In the genomic region with DNA sequence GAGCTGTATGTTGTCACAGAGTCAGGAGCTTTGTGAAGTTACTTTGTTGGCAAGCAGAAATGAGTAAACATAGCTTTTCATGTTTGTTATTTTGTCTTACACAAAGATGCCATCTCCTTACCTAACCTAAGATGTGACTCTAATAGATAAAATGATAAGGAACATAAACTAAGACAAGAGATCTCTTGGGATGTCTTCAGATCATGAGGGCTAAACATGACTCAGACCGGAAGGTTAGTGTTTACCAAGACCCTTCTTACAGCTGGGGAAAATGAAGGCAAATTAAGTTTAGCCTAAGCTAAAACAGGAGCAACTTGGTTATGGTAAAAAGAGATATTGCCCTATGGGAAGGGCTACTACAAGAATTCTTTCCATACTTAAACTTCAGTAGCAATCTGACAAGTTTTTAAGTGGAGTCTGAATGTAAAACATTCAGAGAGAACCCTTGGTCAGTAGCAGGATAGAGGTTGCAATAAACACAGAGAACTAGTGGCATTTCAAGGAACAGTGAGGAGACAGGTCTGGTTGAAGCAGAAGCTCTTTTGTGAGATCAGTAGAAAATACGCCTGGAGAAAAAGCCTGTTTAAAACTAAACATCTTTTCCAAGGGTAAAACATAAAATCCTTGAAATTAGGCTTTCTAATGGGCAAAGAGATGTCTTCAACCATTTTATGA, we compare ENCODE assay signal across 8 cellular contexts. TPM values are rescaled to one million over a fixed set of nuclear protein-coding genes. Genes with fewer than 3 reads are reported as not detected.
A peak's percentile ranks its signal among the peaks of the same experiment; 100 is the strongest.
DNase-seq lines count a peak whose midpoint lies in the region; ATAC-seq and TF ChIP-seq lines count a peak whose summit lies in the region.

No MANE protein-coding gene starts in this region.

- H3K4ac ChIP-seq in mesenchymal stem cell (ENCODE audit: low read depth in 1 of 2, low read length in 2 of 2), result no peak overlapping the region

- no peaks in the 10 kb centered on the region for H3K79me1 ChIP-seq in mesenchymal stem cell (replicated peaks; ENCODE audit: low read length, poor library complexity, severe bottlenecking)

- H3K14ac ChIP-seq in mesenchymal stem cell (ENCODE audit: low read length in 2 of 2), result no peak overlapping the region

- H2BK12ac ChIP-seq in mesenchymal stem cell (ENCODE audit: low read length in 2 of 2), result no peak overlapping the region

- H4K8ac ChIP-seq in mesenchymal stem cell (ENCODE audit: low read length), result no peak overlapping the region

- no peak overlapping the region for H2BK15ac ChIP-seq in mesenchymal stem cell (ENCODE audit: low read depth, poor library complexity, severe bottlenecking)

- H3K9ac ChIP-seq in mesenchymal stem cell (ENCODE audit: low read length), result peak overlapping the region; percentile 77

- no peaks in the 10 kb centered on the region for H3K27me3 ChIP-seq in mesenchymal stem cell (ENCODE audit: control insufficient read depth in 1 of 2, insufficient read depth in 1 of 2, low read length in 2 of 2)

- H2AK5ac ChIP-seq in mesenchymal stem cell (ENCODE audit: low read length, severe bottlenecking), result no peak overlapping the region

- ATAC-seq in HG02623 (IDR thresholded peaks at IDR 0.05; ENCODE audit: unreplicated experiment) (peak; percentile 36), SK-N-SH treated with all-trans-retinoic acid at 6 μM for 48 hours (peak; percentile 10), GM19397 (IDR thresholded peaks at IDR 0.05; ENCODE audit: unreplicated experiment) (no peak), GM21528 (IDR thresholded peaks at IDR 0.05; ENCODE audit: low FRiP score, unreplicated experiment) (no peak)

- no peak overlapping the region for H2AFZ ChIP-seq in mesenchymal stem cell (ENCODE audit: low read depth, low read length)

- TF ChIP-seq CTCF in GM12865 (IDR thresholded peaks at IDR 0.05; ENCODE audit: insufficient read depth, low read depth, low read length, missing control alignments), result no peak

- WGBS in mesenchymal stem cell, result 0% methylated on average over 1 of the region's 2 CpGs

- peaks cover 13% of the 10 kb centered on the region for H3K9me3 ChIP-seq in mesenchymal stem cell (ENCODE audit: control insufficient read depth, low read length)

- H3K4me3 ChIP-seq in GM12865 (ENCODE audit: low read depth, low read length), result no peak overlapping the region
- H3K4me3 ChIP-seq in mesenchymal stem cell (ENCODE audit: insufficient read depth in 1 of 2, low read depth in 1 of 2, low read length in 2 of 2), result no peak overlapping the region

- H3K4me2 ChIP-seq in mesenchymal stem cell (ENCODE audit: low read length, poor library complexity, severe bottlenecking), result no peak overlapping the region

- H3K36me3 ChIP-seq in mesenchymal stem cell (ENCODE audit: control insufficient read depth in 1 of 2, insufficient read depth in 2 of 2, low read depth in 1 of 2, low read length in 2 of 2), result no peaks in the 10 kb centered on the region

- no peak overlapping the region for H3K18ac ChIP-seq in mesenchymal stem cell (ENCODE audit: low read depth in 1 of 2, low read length in 2 of 2)

- no peak overlapping the region for H4K91ac ChIP-seq in mesenchymal stem cell (ENCODE audit: low read length)

- no peak overlapping the region for H2BK120ac ChIP-seq in mesenchymal stem cell (ENCODE audit: low read depth, low read length)

- H3K27ac ChIP-seq in mesenchymal stem cell (ENCODE audit: low read length, poor library complexity, severe bottlenecking), result peak overlapping the region; percentile 62

- H3K4me1 ChIP-seq in mesenchymal stem cell (ENCODE audit: control insufficient read depth, insufficient read depth, low read depth, low read length), result no peaks in the 10 kb centered on the region

- no peak overlapping the region for H2BK5ac ChIP-seq in mesenchymal stem cell (ENCODE audit: low read depth, low read length, poor library complexity, severe bottlenecking)

- no peak overlapping the region for H3K23ac ChIP-seq in mesenchymal stem cell (ENCODE audit: low read length in 2 of 2)

- DNase-seq in GM12865 (ENCODE audit: low read depth) (peak; percentile 37), mesenchymal stem cell (peak; percentile 90), AG08396 (ENCODE audit: low spot score) (no peak), NCI-H1417 treated with DMSO at 0.1 percent for 48 hours (lab: John Stamatoyannopoulos, UW) (no peak)

TF ChIP-seq in SK-N-SH treated with all-trans-retinoic acid at 6 μM for 48 hours, 23 proteins besides CTCF, POLR2A, EP300 and RAD21 (continues in another document):
- TF ChIP-seq CSDC2 (CRISPR knock-in tag; IDR thresholded peaks at IDR 0.05) (no peak), GLIS3 (CRISPR knock-in tag; IDR thresholded peaks at IDR 0.05) (no peak), ZC3H10 (CRISPR knock-in tag; IDR thresholded peaks at IDR 0.05) (no peak), TCF4 (CRISPR knock-in tag; IDR thresholded peaks at IDR 0.05; ENCODE audit: borderline replicate concordance) (no peak), RARB (CRISPR knock-in tag; IDR thresholded peaks at IDR 0.05) (no peak), SNAI2 (CRISPR knock-in tag; IDR thresholded peaks at IDR 0.05) (no peak), OSR1 (CRISPR knock-in tag; IDR thresholded peaks at IDR 0.05) (no peak), BACH2 (CRISPR knock-in tag; IDR thresholded peaks at IDR 0.05; ENCODE audit: borderline replicate concordance) (no peak), ISL1 (CRISPR knock-in tag; IDR thresholded peaks at IDR 0.05) (no peak), ZNF565 (CRISPR knock-in tag; conservative IDR thresholded peaks at IDR 0.05; ENCODE audit: low read depth) (no peak), ZFP30 (CRISPR knock-in tag; IDR thresholded peaks at IDR 0.05) (no peak)
- TF ChIP-seq, protein P1, sequence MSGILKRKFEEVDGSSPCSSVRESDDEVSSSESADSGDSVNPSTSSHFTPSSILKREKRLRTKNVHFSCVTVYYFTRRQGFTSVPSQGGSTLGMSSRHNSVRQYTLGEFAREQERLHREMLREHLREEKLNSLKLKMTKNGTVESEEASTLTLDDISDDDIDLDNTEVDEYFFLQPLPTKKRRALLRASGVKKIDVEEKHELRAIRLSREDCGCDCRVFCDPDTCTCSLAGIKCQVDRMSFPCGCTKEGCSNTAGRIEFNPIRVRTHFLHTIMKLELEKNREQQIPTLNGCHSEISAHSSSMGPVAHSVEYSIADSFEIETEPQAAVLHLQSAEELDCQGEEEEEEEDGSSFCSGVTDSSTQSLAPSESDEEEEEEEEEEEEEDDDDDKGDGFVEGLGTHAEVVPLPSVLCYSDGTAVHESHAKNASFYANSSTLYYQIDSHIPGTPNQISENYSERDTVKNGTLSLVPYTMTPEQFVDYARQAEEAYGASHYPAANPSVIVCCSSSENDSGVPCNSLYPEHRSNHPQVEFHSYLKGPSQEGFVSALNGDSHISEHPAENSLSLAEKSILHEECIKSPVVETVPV (CRISPR knock-in tag; IDR thresholded peaks at IDR 0.05), result no peak
- TF ChIP-seq, protein P2, sequence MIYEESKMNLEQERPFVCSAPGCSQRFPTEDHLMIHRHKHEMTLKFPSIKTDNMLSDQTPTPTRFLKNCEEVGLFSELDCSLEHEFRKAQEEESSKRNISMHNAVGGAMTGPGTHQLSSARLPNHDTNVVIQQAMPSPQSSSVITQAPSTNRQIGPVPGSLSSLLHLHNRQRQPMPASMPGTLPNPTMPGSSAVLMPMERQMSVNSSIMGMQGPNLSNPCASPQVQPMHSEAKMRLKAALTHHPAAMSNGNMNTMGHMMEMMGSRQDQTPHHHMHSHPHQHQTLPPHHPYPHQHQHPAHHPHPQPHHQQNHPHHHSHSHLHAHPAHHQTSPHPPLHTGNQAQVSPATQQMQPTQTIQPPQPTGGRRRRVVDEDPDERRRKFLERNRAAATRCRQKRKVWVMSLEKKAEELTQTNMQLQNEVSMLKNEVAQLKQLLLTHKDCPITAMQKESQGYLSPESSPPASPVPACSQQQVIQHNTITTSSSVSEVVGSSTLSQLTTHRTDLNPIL (CRISPR knock-in tag; IDR thresholded peaks at IDR 0.05; ENCODE audit: low read depth), result no peak
- TF ChIP-seq, protein P3, sequence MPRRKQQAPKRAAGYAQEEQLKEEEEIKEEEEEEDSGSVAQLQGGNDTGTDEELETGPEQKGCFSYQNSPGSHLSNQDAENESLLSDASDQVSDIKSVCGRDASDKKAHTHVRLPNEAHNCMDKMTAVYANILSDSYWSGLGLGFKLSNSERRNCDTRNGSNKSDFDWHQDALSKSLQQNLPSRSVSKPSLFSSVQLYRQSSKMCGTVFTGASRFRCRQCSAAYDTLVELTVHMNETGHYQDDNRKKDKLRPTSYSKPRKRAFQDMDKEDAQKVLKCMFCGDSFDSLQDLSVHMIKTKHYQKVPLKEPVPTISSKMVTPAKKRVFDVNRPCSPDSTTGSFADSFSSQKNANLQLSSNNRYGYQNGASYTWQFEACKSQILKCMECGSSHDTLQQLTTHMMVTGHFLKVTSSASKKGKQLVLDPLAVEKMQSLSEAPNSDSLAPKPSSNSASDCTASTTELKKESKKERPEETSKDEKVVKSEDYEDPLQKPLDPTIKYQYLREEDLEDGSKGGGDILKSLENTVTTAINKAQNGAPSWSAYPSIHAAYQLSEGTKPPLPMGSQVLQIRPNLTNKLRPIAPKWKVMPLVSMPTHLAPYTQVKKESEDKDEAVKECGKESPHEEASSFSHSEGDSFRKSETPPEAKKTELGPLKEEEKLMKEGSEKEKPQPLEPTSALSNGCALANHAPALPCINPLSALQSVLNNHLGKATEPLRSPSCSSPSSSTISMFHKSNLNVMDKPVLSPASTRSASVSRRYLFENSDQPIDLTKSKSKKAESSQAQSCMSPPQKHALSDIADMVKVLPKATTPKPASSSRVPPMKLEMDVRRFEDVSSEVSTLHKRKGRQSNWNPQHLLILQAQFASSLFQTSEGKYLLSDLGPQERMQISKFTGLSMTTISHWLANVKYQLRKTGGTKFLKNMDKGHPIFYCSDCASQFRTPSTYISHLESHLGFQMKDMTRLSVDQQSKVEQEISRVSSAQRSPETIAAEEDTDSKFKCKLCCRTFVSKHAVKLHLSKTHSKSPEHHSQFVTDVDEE (CRISPR knock-in tag; IDR thresholded peaks at IDR 0.05), result no peak
- TF ChIP-seq, protein P4, sequence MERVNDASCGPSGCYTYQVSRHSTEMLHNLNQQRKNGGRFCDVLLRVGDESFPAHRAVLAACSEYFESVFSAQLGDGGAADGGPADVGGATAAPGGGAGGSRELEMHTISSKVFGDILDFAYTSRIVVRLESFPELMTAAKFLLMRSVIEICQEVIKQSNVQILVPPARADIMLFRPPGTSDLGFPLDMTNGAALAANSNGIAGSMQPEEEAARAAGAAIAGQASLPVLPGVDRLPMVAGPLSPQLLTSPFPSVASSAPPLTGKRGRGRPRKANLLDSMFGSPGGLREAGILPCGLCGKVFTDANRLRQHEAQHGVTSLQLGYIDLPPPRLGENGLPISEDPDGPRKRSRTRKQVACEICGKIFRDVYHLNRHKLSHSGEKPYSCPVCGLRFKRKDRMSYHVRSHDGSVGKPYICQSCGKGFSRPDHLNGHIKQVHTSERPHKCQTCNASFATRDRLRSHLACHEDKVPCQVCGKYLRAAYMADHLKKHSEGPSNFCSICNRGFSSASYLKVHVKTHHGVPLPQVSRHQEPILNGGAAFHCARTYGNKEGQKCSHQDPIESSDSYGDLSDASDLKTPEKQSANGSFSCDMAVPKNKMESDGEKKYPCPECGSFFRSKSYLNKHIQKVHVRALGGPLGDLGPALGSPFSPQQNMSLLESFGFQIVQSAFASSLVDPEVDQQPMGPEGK (CRISPR knock-in tag; IDR thresholded peaks at IDR 0.05; ENCODE audit: borderline replicate concordance), result no peak

RNA-seq across cellular contexts. Expression of a gene that starts 29.9 kb away (rescaled TPM):
- polyA plus RNA-seq in mesenchymal stem cell (2013, experiment 1 of 2), result 54.2 TPM
- polyA plus RNA-seq in mesenchymal stem cell (2013, experiment 2 of 2), result 54.0 TPM

Comparison
In these comparisons a context has a peak if more than half of its experiments do, and no peak if none do; other contexts are left out.
1. DNase-seq: peak in GM12865 (single experiment) and mesenchymal stem cell (single experiment); none in AG08396 (single experiment) and NCI-H1417 treated with DMSO at 0.1 percent for 48 hours (single experiment).
2. ATAC-seq: peak in HG02623 (single experiment) and SK-N-SH treated with all-trans-retinoic acid at 6 μM for 48 hours (single experiment); none in GM19397 (single experiment) and GM21528 (single experiment).